In the genomic region with DNA sequence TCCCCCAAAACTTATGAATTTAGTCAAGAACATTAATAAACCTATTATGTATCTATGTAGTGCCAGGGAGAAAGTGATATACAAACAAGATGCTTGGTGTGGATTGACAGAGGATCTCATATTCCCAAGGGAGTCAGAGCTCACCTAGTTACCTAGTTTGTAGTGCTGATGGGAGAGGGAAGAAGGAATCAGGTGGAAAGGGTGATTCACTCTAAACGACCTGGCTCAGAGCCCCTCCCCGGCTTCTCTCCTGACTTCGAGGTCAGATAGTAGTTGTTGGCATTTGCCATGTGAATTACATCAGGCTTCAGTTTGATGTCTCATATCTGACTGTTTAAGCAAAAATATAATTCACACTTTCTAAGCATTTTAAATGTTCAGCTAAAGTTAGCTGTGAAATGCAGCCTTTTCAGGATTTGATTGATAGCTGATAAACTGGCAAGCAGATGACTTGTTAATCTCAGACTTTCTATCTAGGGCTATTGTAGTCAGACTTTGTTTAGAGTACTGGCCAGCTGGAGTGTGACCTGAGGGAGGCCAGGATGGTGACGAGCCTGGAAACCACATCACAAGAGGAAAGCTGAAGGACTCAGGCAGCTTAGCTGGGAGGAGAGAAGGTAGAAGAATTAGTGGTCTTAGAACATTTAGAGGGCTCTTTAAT, we compare ENCODE assay signal across 1 cellular context.
A peak's percentile ranks its signal among the peaks of the same experiment; 100 is the strongest.
TF ChIP-seq lines count a peak whose summit lies in the region.

No MANE protein-coding gene starts in this region.

TF ChIP-seq in HCT116, 20 proteins besides CTCF, POLR2A, EP300 and RAD21 (continued from another document):
- TF ChIP-seq ATF3 (IDR thresholded peaks at IDR 0.05) (no peak), TCF7L2 (IDR thresholded peaks at IDR 0.05; ENCODE audit: borderline replicate concordance, extremely low read depth, insufficient read depth, insufficient read length) (no peak), JUND (IDR thresholded peaks at IDR 0.05) (peak; percentile 36; the same call in 1 of the 2 replicates), ZNF274 (IDR thresholded peaks at IDR 0.05; ENCODE audit: low read depth, low read length) (no peak), POLR2AphosphoS5 (IDR thresholded peaks at IDR 0.05; ENCODE audit: low read depth, low read length) (no peak)
TF ChIP-seq in HCT116: peak in this region for 6.
